In genomic region chr6:26187981-26188635, GRCh38 we compare ENCODE assay signal across 8 cellular contexts.
A peak's percentile ranks its signal among the peaks of the same experiment; 100 is the strongest.
DNase-seq lines count a peak whose midpoint lies in the region; ATAC-seq, FAIRE-seq and TF ChIP-seq lines count a peak whose summit lies in the region.

No MANE protein-coding gene starts in this region.

- TF ChIP-seq CTCF in GM12865 (IDR thresholded peaks at IDR 0.05; ENCODE audit: insufficient read depth, low read depth, low read length, missing control alignments) (no peak), kidney (IDR thresholded peaks at IDR 0.05; ENCODE audit: borderline replicate concordance, extremely low read depth, insufficient read depth) (no peak)

- H3K27me3 ChIP-seq in adipocyte (replicated peaks; ENCODE audit: control insufficient read depth, insufficient read depth, low read length): no peaks in the 10 kb centered on the region

- DNase-seq in GM12865 (ENCODE audit: low read depth) (peak; percentile 86), NOMO-1 treated with dmso at 0.1 percent for 144 hours (lab: John Stamatoyannopoulos, UW; ENCODE audit: unreplicated experiment) (peak; percentile 34), adipocyte (ENCODE audit: low read depth) (peak; percentile 62), kidney (peak; percentile 78), COLO829 (ENCODE audit: low spot score) (no peak), UCSD-AML1 (lab: John Stamatoyannopoulos, UW; ENCODE audit: unreplicated experiment) (no peak)
- peak; percentile 25 for DNase-seq in stimulated activated naive CD4-positive, alpha-beta T cell treated with Interleukin-2 at 50 U/mL for 16 hours (lab: John Stamatoyannopoulos, UW)

- H3K36me3 ChIP-seq in adipocyte (ENCODE audit: control insufficient read depth, insufficient read depth, low read length, severe bottlenecking) (no peaks in the 10 kb centered on the region), kidney (ENCODE audit: control insufficient read depth in 1 of 2, insufficient read depth in 2 of 2, low read length in 2 of 2) (no peaks in the 10 kb centered on the region)

- peak overlapping the region in 1 of 2 donors; percentile 93 for H3K27ac ChIP-seq in kidney (ENCODE audit: low read depth in 2 of 2, low read length in 2 of 2)

- H3K4me1 ChIP-seq in adipocyte (ENCODE audit: control insufficient read depth, insufficient read depth, low read length): peaks cover 16% of the 10 kb centered on the region
- peaks cover 6 to 7% of the 10 kb centered on the region in 2 donors for H3K4me1 ChIP-seq in kidney (ENCODE audit: control insufficient read depth in 1 of 2, insufficient read depth in 1 of 2, low read depth in 1 of 2, low read length in 2 of 2)

- ATAC-seq in HG02623 (IDR thresholded peaks at IDR 0.05; ENCODE audit: unreplicated experiment): peak; percentile 11

- peak overlapping the region; percentile 76 for H3K9ac ChIP-seq in adipocyte (ENCODE audit: low read length)
- H3K9ac ChIP-seq in kidney (ENCODE audit: low read length in 2 of 2): peak overlapping the region; percentile 57 to 84

- intact Hi-C loops in kidney (cut with DNase I): no loop called here

- peak overlapping the region; percentile 56 for H3K4me3 ChIP-seq in GM12865 (ENCODE audit: low read depth, low read length)
- peak overlapping the region; percentile 89 for H3K4me3 ChIP-seq in adipocyte (ENCODE audit: low read length)
- peak overlapping the region; percentile 78 to 91 for H3K4me3 ChIP-seq in kidney (ENCODE audit: low read length in 2 of 2)

- FAIRE-seq in kidney (lab: Jason Lieb, UNC): no peak

- H3K9me3 ChIP-seq in adipocyte (ENCODE audit: control insufficient read depth, low read length): no peaks in the 10 kb centered on the region
- H3K9me3 ChIP-seq in kidney (ENCODE audit: control insufficient read depth in 1 of 2, low read length in 2 of 2): no peaks in the 10 kb centered on the region

Comparison
In these comparisons a context has a peak if more than half of its experiments do, and no peak if none do; other contexts are left out.
1. DNase-seq: peak in GM12865 (single experiment), NOMO-1 treated with dmso at 0.1 percent for 144 hours (single experiment), adipocyte (single experiment), kidney (single experiment) and stimulated activated naive CD4-positive, alpha-beta T cell treated with Interleukin-2 at 50 U/mL for 16 hours (single experiment); none in COLO829 (single experiment) and UCSD-AML1 (single experiment).
2. Peak in every context shown above with its lines, with median percentiles within 50 percentile points of each other: H3K4me3 ChIP-seq.